ENCODE assay signal across 8 cellular contexts in genomic region chr4:602559-602942, GRCh38. TPM values are rescaled to one million over a fixed set of nuclear protein-coding genes. Genes with fewer than 3 reads are reported as not detected.
DNase-seq lines count a peak whose midpoint lies in the region; ATAC-seq lines count a peak whose summit lies in the region.

No MANE protein-coding gene starts in this region.

- intact Hi-C loops in head of caudate nucleus (cut with DNase I), result no loop called here

- peak; percentile 73 for DNase-seq in G401 (ENCODE audit: low spot score)
- DNase-seq in NCI-H1694 treated with DMSO at 0.1 percent for 48 hours (lab: John Stamatoyannopoulos, UW), result peak; percentile 21
- peak; percentile 69 for DNase-seq in activated CD8-positive, alpha-beta memory T cell treated with anti-CD3 and anti-CD28 coated beads, Interleukin-2, amount 50 U/mL, for 4 hours
- peak in 41 of 42 donors; percentile 42 to 88 (median 70) for DNase-seq in head of caudate nucleus
- peak; percentile 82 for DNase-seq in stimulated activated CD4-positive, alpha-beta T cell treated with anti-CD3 and anti-CD28 coated beads, Interleukin-15, amount 100 ng/mL, for 24 hours
- no peak for DNase-seq in NCI-H1105 (lab: John Stamatoyannopoulos, UW)

- in situ Hi-C loops in G401 (cut with HindIII; ENCODE audit: low sequenced_read_pairs), result no loop called here

- no peak for ATAC-seq in GM19455 (IDR thresholded peaks at IDR 0.05; ENCODE audit: unreplicated experiment)
- no peak for ATAC-seq in HG02973 (IDR thresholded peaks at IDR 0.05; ENCODE audit: unreplicated experiment)

RNA-seq across cellular contexts. Expression of gene PDE6B, which starts 22.8 kb away (rescaled TPM):
- total RNA-seq in G401 (2014; rRNA removed; shearing (Covaris generic)), result 1.0 TPM in 1 of 2 replicates, not detected in the other

RNA-seq across cellular contexts. Expression of gene TMEM271, which starts 26.5 kb away (rescaled TPM):
- 5.4 and 17.9 TPM in 2 replicates for total RNA-seq in G401 (2014; rRNA removed; shearing (Covaris generic))
